2 cellular contexts compared by ENCODE assay signal in the genomic region with DNA sequence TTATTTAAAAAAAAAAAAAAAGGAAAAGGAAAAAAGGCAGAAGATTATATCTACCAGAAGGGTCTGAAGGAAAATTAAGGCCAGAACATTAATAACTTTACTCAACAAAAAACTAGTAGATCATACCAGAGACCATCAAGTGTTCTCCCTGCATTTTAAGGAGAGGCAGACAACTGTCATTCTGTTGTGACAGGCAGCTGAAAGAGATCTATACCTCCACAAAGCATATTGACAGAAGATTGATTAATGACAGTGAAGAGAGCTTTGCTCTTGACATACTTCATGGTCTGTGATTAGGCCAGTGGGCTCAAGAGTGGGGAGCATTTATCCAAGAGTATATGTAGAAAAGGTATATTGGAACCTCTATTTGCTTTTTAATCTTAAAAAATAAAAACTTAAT.
TF ChIP-seq lines count a peak whose summit lies in the region.

No MANE protein-coding gene starts in this region.

TF ChIP-seq in IMR-90, 13 proteins besides CTCF, POLR2A, EP300 and RAD21:
- TF ChIP-seq, protein P1, sequence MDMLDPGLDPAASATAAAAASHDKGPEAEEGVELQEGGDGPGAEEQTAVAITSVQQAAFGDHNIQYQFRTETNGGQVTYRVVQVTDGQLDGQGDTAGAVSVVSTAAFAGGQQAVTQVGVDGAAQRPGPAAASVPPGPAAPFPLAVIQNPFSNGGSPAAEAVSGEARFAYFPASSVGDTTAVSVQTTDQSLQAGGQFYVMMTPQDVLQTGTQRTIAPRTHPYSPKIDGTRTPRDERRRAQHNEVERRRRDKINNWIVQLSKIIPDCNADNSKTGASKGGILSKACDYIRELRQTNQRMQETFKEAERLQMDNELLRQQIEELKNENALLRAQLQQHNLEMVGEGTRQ (IDR thresholded peaks at IDR 0.05; ENCODE audit: low read depth, low read length): no peak
- no peak for TF ChIP-seq RCOR1 (IDR thresholded peaks at IDR 0.05; ENCODE audit: insufficient replicate concordance, low read length)
- TF ChIP-seq MAZ (IDR thresholded peaks at IDR 0.05; ENCODE audit: borderline replicate concordance, low read depth, low read length): no peak
- no peak for TF ChIP-seq FOS (IDR thresholded peaks at IDR 0.05; ENCODE audit: low read depth, low read length)
- TF ChIP-seq, protein P2, sequence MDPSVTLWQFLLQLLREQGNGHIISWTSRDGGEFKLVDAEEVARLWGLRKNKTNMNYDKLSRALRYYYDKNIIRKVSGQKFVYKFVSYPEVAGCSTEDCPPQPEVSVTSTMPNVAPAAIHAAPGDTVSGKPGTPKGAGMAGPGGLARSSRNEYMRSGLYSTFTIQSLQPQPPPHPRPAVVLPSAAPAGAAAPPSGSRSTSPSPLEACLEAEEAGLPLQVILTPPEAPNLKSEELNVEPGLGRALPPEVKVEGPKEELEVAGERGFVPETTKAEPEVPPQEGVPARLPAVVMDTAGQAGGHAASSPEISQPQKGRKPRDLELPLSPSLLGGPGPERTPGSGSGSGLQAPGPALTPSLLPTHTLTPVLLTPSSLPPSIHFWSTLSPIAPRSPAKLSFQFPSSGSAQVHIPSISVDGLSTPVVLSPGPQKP (IDR thresholded peaks at IDR 0.05; ENCODE audit: borderline replicate concordance, low read depth, low read length): no peak
- TF ChIP-seq SMC3 (IDR thresholded peaks at IDR 0.05; ENCODE audit: low read depth, low read length): no peak
- no peak for TF ChIP-seq MXI1 (IDR thresholded peaks at IDR 0.05; ENCODE audit: borderline replicate concordance, low read depth, low read length)
- TF ChIP-seq RFX5 (IDR thresholded peaks at IDR 0.05; ENCODE audit: low read depth, low read length): no peak
- no peak for TF ChIP-seq CEBPB (IDR thresholded peaks at IDR 0.05; ENCODE audit: low read depth, low read length)
- TF ChIP-seq CHD1 (IDR thresholded peaks at IDR 0.05; ENCODE audit: low read depth, low read length): no peak
- TF ChIP-seq NFE2L2 (IDR thresholded peaks at IDR 0.05; ENCODE audit: low read depth, low read length): no peak
TF ChIP-seq in IMR-90: peak in this region for 0.

TF ChIP-seq in neural cell, 6 proteins besides CTCF, POLR2A, EP300 and RAD21:
- peak; percentile 58 for TF ChIP-seq POLR2AphosphoS5 (IDR thresholded peaks at IDR 0.05)
- TF ChIP-seq, protein P3, sequence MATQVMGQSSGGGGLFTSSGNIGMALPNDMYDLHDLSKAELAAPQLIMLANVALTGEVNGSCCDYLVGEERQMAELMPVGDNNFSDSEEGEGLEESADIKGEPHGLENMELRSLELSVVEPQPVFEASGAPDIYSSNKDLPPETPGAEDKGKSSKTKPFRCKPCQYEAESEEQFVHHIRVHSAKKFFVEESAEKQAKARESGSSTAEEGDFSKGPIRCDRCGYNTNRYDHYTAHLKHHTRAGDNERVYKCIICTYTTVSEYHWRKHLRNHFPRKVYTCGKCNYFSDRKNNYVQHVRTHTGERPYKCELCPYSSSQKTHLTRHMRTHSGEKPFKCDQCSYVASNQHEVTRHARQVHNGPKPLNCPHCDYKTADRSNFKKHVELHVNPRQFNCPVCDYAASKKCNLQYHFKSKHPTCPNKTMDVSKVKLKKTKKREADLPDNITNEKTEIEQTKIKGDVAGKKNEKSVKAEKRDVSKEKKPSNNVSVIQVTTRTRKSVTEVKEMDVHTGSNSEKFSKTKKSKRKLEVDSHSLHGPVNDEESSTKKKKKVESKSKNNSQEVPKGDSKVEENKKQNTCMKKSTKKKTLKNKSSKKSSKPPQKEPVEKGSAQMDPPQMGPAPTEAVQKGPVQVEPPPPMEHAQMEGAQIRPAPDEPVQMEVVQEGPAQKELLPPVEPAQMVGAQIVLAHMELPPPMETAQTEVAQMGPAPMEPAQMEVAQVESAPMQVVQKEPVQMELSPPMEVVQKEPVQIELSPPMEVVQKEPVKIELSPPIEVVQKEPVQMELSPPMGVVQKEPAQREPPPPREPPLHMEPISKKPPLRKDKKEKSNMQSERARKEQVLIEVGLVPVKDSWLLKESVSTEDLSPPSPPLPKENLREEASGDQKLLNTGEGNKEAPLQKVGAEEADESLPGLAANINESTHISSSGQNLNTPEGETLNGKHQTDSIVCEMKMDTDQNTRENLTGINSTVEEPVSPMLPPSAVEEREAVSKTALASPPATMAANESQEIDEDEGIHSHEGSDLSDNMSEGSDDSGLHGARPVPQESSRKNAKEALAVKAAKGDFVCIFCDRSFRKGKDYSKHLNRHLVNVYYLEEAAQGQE (IDR thresholded peaks at IDR 0.05; ENCODE audit: borderline replicate concordance): no peak
